ENCODE assay signal across 1 cellular context in genomic region chr5:66242050-66242449, GRCh38.
TF ChIP-seq lines count a peak whose summit lies in the region.

No MANE protein-coding gene starts in this region.

TF ChIP-seq in GM23338, 12 proteins besides CTCF, POLR2A, EP300 and RAD21 (continued from another document):
- TF ChIP-seq, protein P1, sequence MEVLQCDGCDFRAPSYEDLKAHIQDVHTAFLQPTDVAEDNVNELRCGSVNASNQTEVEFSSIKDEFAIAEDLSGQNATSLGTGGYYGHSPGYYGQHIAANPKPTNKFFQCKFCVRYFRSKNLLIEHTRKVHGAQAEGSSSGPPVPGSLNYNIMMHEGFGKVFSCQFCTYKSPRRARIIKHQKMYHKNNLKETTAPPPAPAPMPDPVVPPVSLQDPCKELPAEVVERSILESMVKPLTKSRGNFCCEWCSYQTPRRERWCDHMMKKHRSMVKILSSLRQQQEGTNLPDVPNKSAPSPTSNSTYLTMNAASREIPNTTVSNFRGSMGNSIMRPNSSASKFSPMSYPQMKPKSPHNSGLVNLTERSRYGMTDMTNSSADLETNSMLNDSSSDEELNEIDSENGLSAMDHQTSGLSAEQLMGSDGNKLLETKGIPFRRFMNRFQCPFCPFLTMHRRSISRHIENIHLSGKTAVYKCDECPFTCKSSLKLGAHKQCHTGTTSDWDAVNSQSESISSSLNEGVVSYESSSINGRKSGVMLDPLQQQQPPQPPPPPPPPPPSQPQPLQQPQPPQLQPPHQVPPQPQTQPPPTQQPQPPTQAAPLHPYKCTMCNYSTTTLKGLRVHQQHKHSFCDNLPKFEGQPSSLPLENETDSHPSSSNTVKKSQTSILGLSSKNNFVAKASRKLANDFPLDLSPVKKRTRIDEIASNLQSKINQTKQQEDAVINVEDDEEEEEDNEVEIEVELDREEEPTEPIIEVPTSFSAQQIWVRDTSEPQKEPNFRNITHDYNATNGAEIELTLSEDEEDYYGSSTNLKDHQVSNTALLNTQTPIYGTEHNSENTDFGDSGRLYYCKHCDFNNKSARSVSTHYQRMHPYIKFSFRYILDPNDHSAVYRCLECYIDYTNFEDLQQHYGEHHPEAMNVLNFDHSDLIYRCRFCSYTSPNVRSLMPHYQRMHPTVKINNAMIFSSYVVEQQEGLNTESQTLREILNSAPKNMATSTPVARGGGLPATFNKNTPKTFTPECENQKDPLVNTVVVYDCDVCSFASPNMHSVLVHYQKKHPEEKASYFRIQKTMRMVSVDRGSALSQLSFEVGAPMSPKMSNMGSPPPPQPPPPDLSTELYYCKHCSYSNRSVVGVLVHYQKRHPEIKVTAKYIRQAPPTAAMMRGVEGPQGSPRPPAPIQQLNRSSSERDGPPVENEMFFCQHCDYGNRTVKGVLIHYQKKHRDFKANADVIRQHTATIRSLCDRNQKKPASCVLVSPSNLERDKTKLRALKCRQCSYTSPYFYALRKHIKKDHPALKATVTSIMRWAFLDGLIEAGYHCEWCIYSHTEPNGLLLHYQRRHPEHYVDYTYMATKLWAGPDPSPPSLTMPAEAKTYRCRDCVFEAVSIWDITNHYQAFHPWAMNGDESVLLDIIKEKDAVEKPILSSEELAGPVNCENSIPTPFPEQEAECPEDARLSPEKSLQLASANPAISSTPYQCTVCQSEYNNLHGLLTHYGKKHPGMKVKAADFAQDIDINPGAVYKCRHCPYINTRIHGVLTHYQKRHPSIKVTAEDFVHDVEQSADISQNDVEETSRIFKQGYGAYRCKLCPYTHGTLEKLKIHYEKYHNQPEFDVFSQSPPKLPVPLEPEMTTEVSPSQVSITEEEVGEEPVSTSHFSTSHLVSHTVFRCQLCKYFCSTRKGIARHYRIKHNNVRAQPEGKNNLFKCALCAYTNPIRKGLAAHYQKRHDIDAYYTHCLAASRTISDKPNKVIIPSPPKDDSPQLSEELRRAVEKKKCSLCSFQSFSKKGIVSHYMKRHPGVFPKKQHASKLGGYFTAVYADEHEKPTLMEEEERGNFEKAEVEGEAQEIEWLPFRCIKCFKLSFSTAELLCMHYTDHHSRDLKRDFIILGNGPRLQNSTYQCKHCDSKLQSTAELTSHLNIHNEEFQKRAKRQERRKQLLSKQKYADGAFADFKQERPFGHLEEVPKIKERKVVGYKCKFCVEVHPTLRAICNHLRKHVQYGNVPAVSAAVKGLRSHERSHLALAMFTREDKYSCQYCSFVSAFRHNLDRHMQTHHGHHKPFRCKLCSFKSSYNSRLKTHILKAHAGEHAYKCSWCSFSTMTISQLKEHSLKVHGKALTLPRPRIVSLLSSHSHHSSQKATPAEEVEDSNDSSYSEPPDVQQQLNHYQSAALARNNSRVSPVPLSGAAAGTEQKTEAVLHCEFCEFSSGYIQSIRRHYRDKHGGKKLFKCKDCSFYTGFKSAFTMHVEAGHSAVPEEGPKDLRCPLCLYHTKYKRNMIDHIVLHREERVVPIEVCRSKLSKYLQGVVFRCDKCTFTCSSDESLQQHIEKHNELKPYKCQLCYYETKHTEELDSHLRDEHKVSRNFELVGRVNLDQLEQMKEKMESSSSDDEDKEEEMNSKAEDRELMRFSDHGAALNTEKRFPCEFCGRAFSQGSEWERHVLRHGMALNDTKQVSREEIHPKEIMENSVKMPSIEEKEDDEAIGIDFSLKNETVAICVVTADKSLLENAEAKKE (CRISPR knock-in tag; IDR thresholded peaks at IDR 0.05): no peak
TF ChIP-seq in GM23338: peak in this region for 0.
